ENCODE assay signal across 16 cellular contexts in genomic region chr17:44159519-44160210, GRCh38. TPM values are rescaled to one million over a fixed set of nuclear protein-coding genes. Genes with fewer than 3 reads are reported as not detected.
A peak's percentile ranks its signal among the peaks of the same experiment; 100 is the strongest.
DNase-seq lines count a peak whose midpoint lies in the region; ATAC-seq, FAIRE-seq and TF ChIP-seq lines count a peak whose summit lies in the region.
"Had no signal": no experiment of that assay in that cellular context is flagged by ENCODE, and none has a peak within 500 bp of the region (broad histone marks: within the 10 kb centered on the region; RNA-seq: fewer than 3 reads in every experiment).

No MANE protein-coding gene starts in this region.

- no peaks in the 10 kb centered on the region for H3K4me1 Mint-ChIP-seq in activated CD8-positive, alpha-beta T cell treated with anti-CD3 and anti-CD28 coated beads for 36 hours (ENCODE audit: low read depth)
- peaks cover 5% of the 10 kb centered on the region for H3K4me1 Mint-ChIP-seq in activated CD8-positive, alpha-beta T cell treated with anti-CD3 and anti-CD28 coated beads, Interleukin-2, amount 10 ng/mL, durations not matched to agents 7 days and 5 days (ENCODE audit: low read depth)

- peak overlapping the region; percentile 33; a peak in 3 of 4 replicates for H3K9ac ChIP-seq in K562 (ENCODE audit: insufficient read depth in 1 of 2, low read depth in 2 of 2, low read length in 2 of 2)
- H3K9ac ChIP-seq: GM23248 had no signal

- H3K36me3 ChIP-seq in K562 (ENCODE audit: control insufficient read depth, insufficient read depth, low read length), result peaks cover 57% of the 10 kb centered on the region
- H3K36me3 ChIP-seq: upper lobe of left lung had no signal

- H3K27ac Mint-ChIP-seq in activated CD8-positive, alpha-beta T cell treated with anti-CD3 and anti-CD28 coated beads for 36 hours, result no peak overlapping the region
- no peak overlapping the region for H3K27ac Mint-ChIP-seq in activated CD8-positive, alpha-beta T cell treated with anti-CD3 and anti-CD28 coated beads, Interleukin-2, amount 10 ng/mL, durations not matched to agents 7 days and 5 days
- H3K27ac Mint-ChIP-seq: activated naive CD8-positive, alpha-beta T cell treated with anti-CD3 and anti-CD28 coated beads, Interleukin-2, amount 50 U/mL, for 24 hours had no signal

- H3K4me1 ChIP-seq in K562 (replicated peaks in 1 of 2; ENCODE audit: control insufficient read depth in 2 of 2, insufficient read depth in 2 of 2, low read length in 2 of 2), result peaks cover 20 to 24% of the 10 kb centered on the region in 2 experiments
- H3K4me1 ChIP-seq: esophagus squamous epithelium, upper lobe of left lung had no signal

- H3K4me3 Mint-ChIP-seq in activated CD8-positive, alpha-beta T cell treated with anti-CD3 and anti-CD28 coated beads for 36 hours, result no peak overlapping the region
- H3K4me3 Mint-ChIP-seq in activated CD8-positive, alpha-beta T cell treated with anti-CD3 and anti-CD28 coated beads, Interleukin-2, amount 10 ng/mL, durations not matched to agents 7 days and 5 days, result no peak overlapping the region
- H3K4me3 Mint-ChIP-seq: activated naive CD8-positive, alpha-beta T cell treated with anti-CD3 and anti-CD28 coated beads, Interleukin-2, amount 50 U/mL, for 24 hours had no signal

- peaks cover 14% of the 10 kb centered on the region for H3K36me3 Mint-ChIP-seq in activated CD8-positive, alpha-beta T cell treated with anti-CD3 and anti-CD28 coated beads for 36 hours (ENCODE audit: low read depth)
- H3K36me3 Mint-ChIP-seq in activated CD8-positive, alpha-beta T cell treated with anti-CD3 and anti-CD28 coated beads, Interleukin-2, amount 10 ng/mL, durations not matched to agents 7 days and 5 days (ENCODE audit: low read depth), result peaks cover 27% of the 10 kb centered on the region

- peak overlapping the region; percentile 79 for H3K27ac ChIP-seq in K562 (ENCODE audit: extremely low read depth, low read depth, low read length)
- H3K27ac ChIP-seq: esophagus squamous epithelium, GM23248, neutrophil, skin epidermis, upper lobe of left lung had no signal

- no peaks in the 10 kb centered on the region for H3K9me3 ChIP-seq in K562 (replicated peaks; ENCODE audit: control insufficient read depth, insufficient read depth, low read depth, low read length)
- H3K9me3 ChIP-seq: esophagus squamous epithelium, neutrophil, upper lobe of left lung had no signal

- no peak for ATAC-seq in activated CD8-positive, alpha-beta T cell treated with anti-CD3 and anti-CD28 coated beads for 36 hours
- no peak for ATAC-seq in activated CD8-positive, alpha-beta T cell treated with anti-CD3 and anti-CD28 coated beads, Interleukin-2, amount 10 ng/mL, durations not matched to agents 7 days and 5 days
- ATAC-seq in K562 (peak; percentile 96), GM21619 (IDR thresholded peaks at IDR 0.05; ENCODE audit: unreplicated experiment) (no peak), GM18868 (IDR thresholded peaks at IDR 0.05; ENCODE audit: unreplicated experiment) (no peak)
- ATAC-seq: activated naive CD8-positive, alpha-beta T cell treated with anti-CD3 and anti-CD28 coated beads, Interleukin-2, amount 50 U/mL, for 24 hours had no signal

- FAIRE-seq in K562 (lab: Jason Lieb, UNC), result peak; percentile 98
- FAIRE-seq: colon had no signal

- no peak for TF ChIP-seq CTCF in activated CD8-positive, alpha-beta T cell treated with anti-CD3 and anti-CD28 coated beads for 36 hours (IDR thresholded peaks at IDR 0.05)
- no peak for TF ChIP-seq CTCF in K562 (IDR thresholded peaks at IDR 0.05 in 2 of 3, conservative IDR thresholded peaks at IDR 0.05 in 1 of 3; ENCODE audit: insufficient read depth in 2 of 3, low read depth in 1 of 3, low read length in 3 of 3)

- POLR2A ChIA-PET in activated CD8-positive, alpha-beta T cell treated with anti-CD3 and anti-CD28 coated beads for 36 hours (lab: Charles Lee), result interaction anchor here (0.6 to 1.4 kb wide), 4 partner anchors 14 to 27 kb away, joined by 3 to 4 read pairs (median 3); partner anchors contain the start of gene TMUB2
- POLR2A ChIA-PET in activated CD8-positive, alpha-beta T cell treated with anti-CD3 and anti-CD28 coated beads, Interleukin-2, amount 10 ng/mL, durations not matched to agents 7 days and 5 days (lab: Charles Lee), result no interaction called here
- POLR2A ChIA-PET in K562 (lab: Yijun Ruan, JAX), result interaction anchor here (0.5 to 3.6 kb wide), 8 partner anchors 9 to 734 kb away, joined by 3 to 20 read pairs (median 3); no protein-coding TSS in a partner anchor

- peak overlapping the region; percentile 33; the same call in 1 of the 2 replicates for H2AFZ ChIP-seq in K562 (ENCODE audit: low read depth, low read length)
- H2AFZ ChIP-seq: GM23248 had no signal

- peak; percentile 32 for DNase-seq in activated CD8-positive, alpha-beta T cell treated with anti-CD3 and anti-CD28 coated beads for 36 hours
- DNase-seq in activated CD8-positive, alpha-beta T cell treated with anti-CD3 and anti-CD28 coated beads, Interleukin-2, amount 10 ng/mL, durations not matched to agents 7 days and 5 days, result no peak
- DNase-seq in OCI-M1 (lab: John Stamatoyannopoulos, UW) (peak; percentile 98), K562 (ENCODE audit: extremely low read depth in 1 of 4, low spot score in 3 of 4) (peak; percentile 45 to 90 (median 52)), NCI-H82 (lab: John Stamatoyannopoulos, UW) (no peak)
- DNase-seq in stimulated activated CD4-positive, alpha-beta T cell treated with anti-CD3 and anti-CD28 coated beads, Interleukin-2, amount 100 ng/mL, for 24 hours, result peak; percentile 22 to 34
- DNase-seq: activated naive CD8-positive, alpha-beta T cell treated with anti-CD3 and anti-CD28 coated beads, Interleukin-2, amount 50 U/mL, for 24 hours; DMS53; esophagus squamous epithelium; GM23248; upper lobe of left lung had no signal

- CTCF ChIA-PET in activated CD8-positive, alpha-beta T cell treated with anti-CD3 and anti-CD28 coated beads for 36 hours (lab: Charles Lee), result interaction anchor here (0.5 to 2.0 kb wide), 3 partner anchors 9 to 171 kb away, joined by 3 to 9 read pairs (median 4); no protein-coding TSS in a partner anchor
- CTCF ChIA-PET in activated CD8-positive, alpha-beta T cell treated with anti-CD3 and anti-CD28 coated beads, Interleukin-2, amount 10 ng/mL, durations not matched to agents 7 days and 5 days (lab: Charles Lee), result interaction anchor here (1.6 kb wide), 1 partner anchor 9 kb away, joined by 6 read pairs; no protein-coding TSS in a partner anchor
- CTCF ChIA-PET in K562 (lab: Yijun Ruan, JAX; ENCODE audit: low intra/inter-chr PET ratio), result no interaction called here

- TSS peak; percentile 31 for BruUV-seq in K562 (replicated peaks; lab: Mats Ljungman, UMichigan)

- no peaks in the 10 kb centered on the region for H3K9me3 Mint-ChIP-seq in activated CD8-positive, alpha-beta T cell treated with anti-CD3 and anti-CD28 coated beads for 36 hours
- no peaks in the 10 kb centered on the region for H3K9me3 Mint-ChIP-seq in activated CD8-positive, alpha-beta T cell treated with anti-CD3 and anti-CD28 coated beads, Interleukin-2, amount 10 ng/mL, durations not matched to agents 7 days and 5 days (ENCODE audit: insufficient read depth)
- H3K9me3 Mint-ChIP-seq: activated naive CD8-positive, alpha-beta T cell treated with anti-CD3 and anti-CD28 coated beads, Interleukin-2, amount 50 U/mL, for 24 hours had no signal

- H3K4me3 ChIP-seq in K562, result no peak overlapping the region
- H3K4me3 ChIP-seq: esophagus squamous epithelium, GM23248, skin epidermis, upper lobe of left lung had no signal

- H3K79me2 ChIP-seq in K562 (ENCODE audit: control insufficient read depth, insufficient read depth, low read length), result no peaks in the 10 kb centered on the region

- H3K4me2 ChIP-seq in K562 (ENCODE audit: insufficient read depth, low read length), result peak overlapping the region; percentile 50

- intact Hi-C loops in activated CD8-positive, alpha-beta T cell treated with anti-CD3 and anti-CD28 coated beads for 36 hours (cut with micrococcal nuclease), result no loop called here
- intact Hi-C loops in K562 (cut with micrococcal nuclease), result loop anchor here (10.0 kb wide), 1 partner anchor 145 kb away; the partner anchor contains the start of gene TMEM101

- no peaks in the 10 kb centered on the region for H4K20me1 ChIP-seq in K562 (replicated peaks; ENCODE audit: control insufficient read depth, insufficient read depth, low read length)

- H3K27me3 ChIP-seq in K562 (ENCODE audit: control insufficient read depth in 2 of 2, insufficient read depth in 2 of 2, low read length in 2 of 2), result no peaks in the 10 kb centered on the region
- H3K27me3 ChIP-seq: esophagus squamous epithelium, neutrophil, upper lobe of left lung had no signal

- TF ChIP-seq RAD21 in K562 (CRISPR knock-in tag; conservative IDR thresholded peaks at IDR 0.05 in 1 of 2, IDR thresholded peaks at IDR 0.05 in 1 of 2), result no peak

- peak; percentile 35; the same call in 1 of the 2 replicates for TF ChIP-seq EP300 in K562 (IDR thresholded peaks at IDR 0.05; ENCODE audit: low read length)

- under 1% methylated on average over 15 of the region's 15 CpGs for WGBS in K562 (ENCODE audit: insufficient coverage, low coverage, missing lambda C conversion rate)

- in situ Hi-C loops in K562 (cut with MboI), result no loop called here

- no peaks in the 10 kb centered on the region for H3K27me3 Mint-ChIP-seq in activated CD8-positive, alpha-beta T cell treated with anti-CD3 and anti-CD28 coated beads for 36 hours
- no peaks in the 10 kb centered on the region for H3K27me3 Mint-ChIP-seq in activated CD8-positive, alpha-beta T cell treated with anti-CD3 and anti-CD28 coated beads, Interleukin-2, amount 10 ng/mL, durations not matched to agents 7 days and 5 days (ENCODE audit: low read depth)
- H3K27me3 Mint-ChIP-seq: activated naive CD8-positive, alpha-beta T cell treated with anti-CD3 and anti-CD28 coated beads, Interleukin-2, amount 50 U/mL, for 24 hours had no signal

- TF ChIP-seq POLR2A in K562 (conservative IDR thresholded peaks at IDR 0.05), result no peak

- no peaks in the 10 kb centered on the region for H3K9me1 ChIP-seq in K562 (ENCODE audit: control insufficient read depth, insufficient read depth, low read length)

RNA-seq across cellular contexts. Expression of gene ASB16, which starts 10.8 kb away (rescaled TPM):
- total RNA-seq in activated CD8-positive, alpha-beta T cell treated with anti-CD3 and anti-CD28 coated beads for 36 hours, result under 1 TPM; 0.18 to 0.27 TPM
- total RNA-seq in activated CD8-positive, alpha-beta T cell treated with anti-CD3 and anti-CD28 coated beads, Interleukin-2, amount 10 ng/mL, durations not matched to agents 7 days and 5 days, result under 1 TPM; 0.26 to 0.42 TPM
- total RNA-seq in K562 (2011; cell fraction: chromatin; rRNA removed; ENCODE audit: low replicate concordance), result 0.44 TPM in 1 of 2 replicates, not detected in the other
- 0.33 and 0.39 TPM in 2 replicates for total RNA-seq in K562 (2011; cell fraction: nucleolus; rRNA removed)
- total RNA-seq in K562 (2011; cell fraction: nucleoplasm; rRNA removed), result 0.31 TPM in 1 of 2 replicates, not detected in the other
- total RNA-seq in K562 (2014; rRNA removed) (not detected in 2 replicates), K562 (2014; rRNA removed; fragmentation: Illumina TruSeq; extraction: Trizol) (not detected in 2 replicates), K562 (2015; rRNA removed; fragmentation: Illumina TruSeq; extraction: Trizol) (not detected in 2 replicates), K562 (2021) (not detected in 2 replicates)
- polyA plus RNA-seq in K562 (2011; rRNA removed) (0.07 and 0.14 TPM in 2 replicates), K562 (2014; fragmentation: Illumina TruSeq; extraction: Trizol) (not detected in 2 replicates), K562 (2014; fragmentation: Nextera tagmentation; extraction: Ambion mirVana) (under 1 TPM in 1 of 2 experiments, not detected in 1; 0.03 TPM), K562 (2014; rRNA removed) (0.23 TPM in 1 of 2 replicates, not detected in the other)
- 0.03 and 0.04 TPM in 2 replicates for polyA plus RNA-seq in K562 (2011; cell fraction: cytosol; rRNA removed)
- 0.07 and 0.24 TPM in 2 replicates for polyA plus RNA-seq in K562 (2011; cell fraction: nucleus; rRNA removed)
- polyA plus RNA-seq in K562 (2012), result 1.0 and 1.8 TPM in 2 replicates
- polyA minus RNA-seq in K562 (2011; rRNA and poly(A)+ RNA removed), result not detected in 2 replicates
- not detected in 2 replicates for polyA minus RNA-seq in K562 (2011; cell fraction: cytosol; rRNA and poly(A)+ RNA removed)
- not detected in 2 replicates for polyA minus RNA-seq in K562 (2011; cell fraction: nucleus; rRNA and poly(A)+ RNA removed)
- total RNA-seq: GM23248 had no signal

RNA-seq across cellular contexts. Expression of gene HROB, which starts 17.9 kb away (rescaled TPM):
- total RNA-seq in activated CD8-positive, alpha-beta T cell treated with anti-CD3 and anti-CD28 coated beads for 36 hours, result 10 to 100 TPM; 16.8 to 17.9 TPM
- 10 to 100 TPM; 16.4 to 18.0 TPM for total RNA-seq in activated CD8-positive, alpha-beta T cell treated with anti-CD3 and anti-CD28 coated beads, Interleukin-2, amount 10 ng/mL, durations not matched to agents 7 days and 5 days
- 57.8 and 130 TPM in 2 replicates for total RNA-seq in K562 (2011; cell fraction: chromatin; rRNA removed; ENCODE audit: low replicate concordance)
- 60.3 and 68.5 TPM in 2 replicates for total RNA-seq in K562 (2011; cell fraction: nucleolus; rRNA removed)
- 45.9 and 50.4 TPM in 2 replicates for total RNA-seq in K562 (2011; cell fraction: nucleoplasm; rRNA removed)
- 10.4 and 15.0 TPM in 2 replicates for total RNA-seq in K562 (2014; rRNA removed)
- total RNA-seq in K562 (2014; rRNA removed; fragmentation: Illumina TruSeq; extraction: Trizol), result 7.1 and 9.3 TPM in 2 replicates
- total RNA-seq in K562 (2015; rRNA removed; fragmentation: Illumina TruSeq; extraction: Trizol), result 9.6 and 9.8 TPM in 2 replicates
- total RNA-seq in K562 (2021), result 17.5 and 20.1 TPM in 2 replicates
- polyA plus RNA-seq in K562 (2011; rRNA removed), result 11.9 and 25.9 TPM in 2 replicates
- 22.0 and 24.6 TPM in 2 replicates for polyA plus RNA-seq in K562 (2011; cell fraction: cytosol; rRNA removed)
- 34.5 and 44.9 TPM in 2 replicates for polyA plus RNA-seq in K562 (2011; cell fraction: nucleus; rRNA removed)
- polyA plus RNA-seq in K562 (2012), result 11.8 and 18.1 TPM in 2 replicates
- polyA plus RNA-seq in K562 (2014; fragmentation: Illumina TruSeq; extraction: Trizol), result 18.9 and 19.5 TPM in 2 replicates
- 1 to 10 TPM; 6.6 to 6.7 TPM for polyA plus RNA-seq in K562 (2014; fragmentation: Nextera tagmentation; extraction: Ambion mirVana)
- polyA plus RNA-seq in K562 (2014; rRNA removed), result 10.6 and 13.5 TPM in 2 replicates
- polyA minus RNA-seq in K562 (2011; rRNA and poly(A)+ RNA removed), result 21.5 and 22.0 TPM in 2 replicates
- polyA minus RNA-seq in K562 (2011; cell fraction: cytosol; rRNA and poly(A)+ RNA removed), result 15.9 and 16.5 TPM in 2 replicates
- 10.0 and 13.3 TPM in 2 replicates for polyA minus RNA-seq in K562 (2011; cell fraction: nucleus; rRNA and poly(A)+ RNA removed)

RNA-seq across cellular contexts. Expression of gene TMUB2, which starts 27.1 kb away (rescaled TPM):
- total RNA-seq in activated CD8-positive, alpha-beta T cell treated with anti-CD3 and anti-CD28 coated beads for 36 hours, result 10 to 100 TPM; 17.5 TPM
- 10 to 100 TPM; 26.7 to 27.9 TPM for total RNA-seq in activated CD8-positive, alpha-beta T cell treated with anti-CD3 and anti-CD28 coated beads, Interleukin-2, amount 10 ng/mL, durations not matched to agents 7 days and 5 days
- total RNA-seq in K562 (2011; cell fraction: chromatin; rRNA removed; ENCODE audit: low replicate concordance), result 38.1 and 99.8 TPM in 2 replicates
- 73.8 and 91.2 TPM in 2 replicates for total RNA-seq in K562 (2011; cell fraction: nucleolus; rRNA removed)
- 60.6 and 66.9 TPM in 2 replicates for total RNA-seq in K562 (2011; cell fraction: nucleoplasm; rRNA removed)
- total RNA-seq in K562 (2014; rRNA removed) (16.3 and 25.4 TPM in 2 replicates), K562 (2014; rRNA removed; fragmentation: Illumina TruSeq; extraction: Trizol) (8.4 and 9.7 TPM in 2 replicates), K562 (2015; rRNA removed; fragmentation: Illumina TruSeq; extraction: Trizol) (15.6 and 15.8 TPM in 2 replicates), K562 (2021) (20.3 and 21.1 TPM in 2 replicates)
- polyA plus RNA-seq in K562 (2011; rRNA removed) (24.1 and 29.5 TPM in 2 replicates), K562 (2014; fragmentation: Illumina TruSeq; extraction: Trizol) (24.0 and 26.8 TPM in 2 replicates), K562 (2014; fragmentation: Nextera tagmentation; extraction: Ambion mirVana) (1 to 10 TPM; 4.1 to 6.2 TPM), K562 (2014; rRNA removed) (27.3 and 29.8 TPM in 2 replicates)
- polyA plus RNA-seq in K562 (2011; cell fraction: cytosol; rRNA removed), result 31.6 and 38.9 TPM in 2 replicates
- polyA plus RNA-seq in K562 (2011; cell fraction: nucleus; rRNA removed), result 115 and 122 TPM in 2 replicates
- polyA plus RNA-seq in K562 (2012), result 20.3 and 28.3 TPM in 2 replicates
- polyA minus RNA-seq in K562 (2011; rRNA and poly(A)+ RNA removed), result 10.3 and 12.0 TPM in 2 replicates
- polyA minus RNA-seq in K562 (2011; cell fraction: cytosol; rRNA and poly(A)+ RNA removed), result 7.9 and 10.4 TPM in 2 replicates
- 13.3 and 18.0 TPM in 2 replicates for polyA minus RNA-seq in K562 (2011; cell fraction: nucleus; rRNA and poly(A)+ RNA removed)

RNA-seq across cellular contexts. Expression of gene HDAC5, which starts 36.2 kb away (rescaled TPM):
- total RNA-seq in activated CD8-positive, alpha-beta T cell treated with anti-CD3 and anti-CD28 coated beads for 36 hours, result 10 to 100 TPM; 19.1 to 19.3 TPM
- total RNA-seq in activated CD8-positive, alpha-beta T cell treated with anti-CD3 and anti-CD28 coated beads, Interleukin-2, amount 10 ng/mL, durations not matched to agents 7 days and 5 days, result 10 to 100 TPM; 24.0 to 24.9 TPM
- total RNA-seq in K562 (2011; cell fraction: chromatin; rRNA removed; ENCODE audit: low replicate concordance), result 27.5 and 79.4 TPM in 2 replicates
- total RNA-seq in K562 (2011; cell fraction: nucleolus; rRNA removed), result 54.3 and 56.9 TPM in 2 replicates
- total RNA-seq in K562 (2011; cell fraction: nucleoplasm; rRNA removed), result 39.6 and 46.3 TPM in 2 replicates
- total RNA-seq in K562 (2014; rRNA removed), result 26.2 and 29.6 TPM in 2 replicates
- total RNA-seq in K562 (2014; rRNA removed; fragmentation: Illumina TruSeq; extraction: Trizol), result 4.7 and 6.5 TPM in 2 replicates
- total RNA-seq in K562 (2015; rRNA removed; fragmentation: Illumina TruSeq; extraction: Trizol), result 8.0 and 8.7 TPM in 2 replicates
- 23.1 and 25.1 TPM in 2 replicates for total RNA-seq in K562 (2021)
- polyA plus RNA-seq in K562 (2011; rRNA removed), result 24.0 and 36.0 TPM in 2 replicates
- polyA plus RNA-seq in K562 (2011; cell fraction: cytosol; rRNA removed), result 31.1 and 42.9 TPM in 2 replicates
- 34.0 and 43.6 TPM in 2 replicates for polyA plus RNA-seq in K562 (2011; cell fraction: nucleus; rRNA removed)
- polyA plus RNA-seq in K562 (2012), result 18.3 and 32.1 TPM in 2 replicates
- 16.4 and 20.5 TPM in 2 replicates for polyA plus RNA-seq in K562 (2014; fragmentation: Illumina TruSeq; extraction: Trizol)
- polyA plus RNA-seq in K562 (2014; fragmentation: Nextera tagmentation; extraction: Ambion mirVana), result under 1 TPM; 0.45 to 0.73 TPM
- polyA plus RNA-seq in K562 (2014; rRNA removed), result 18.6 and 20.2 TPM in 2 replicates
- polyA minus RNA-seq in K562 (2011; rRNA and poly(A)+ RNA removed), result 17.7 and 29.2 TPM in 2 replicates
- 26.6 and 29.1 TPM in 2 replicates for polyA minus RNA-seq in K562 (2011; cell fraction: cytosol; rRNA and poly(A)+ RNA removed)
- 16.2 and 17.5 TPM in 2 replicates for polyA minus RNA-seq in K562 (2011; cell fraction: nucleus; rRNA and poly(A)+ RNA removed)

RNA-seq across cellular contexts. Expression of gene ATXN7L3, which starts 40.0 kb away (rescaled TPM):
- 10 to 100 TPM; 58.1 to 62.3 TPM for total RNA-seq in activated CD8-positive, alpha-beta T cell treated with anti-CD3 and anti-CD28 coated beads for 36 hours
- total RNA-seq in activated CD8-positive, alpha-beta T cell treated with anti-CD3 and anti-CD28 coated beads, Interleukin-2, amount 10 ng/mL, durations not matched to agents 7 days and 5 days, result 100 to 1,000 TPM; 116 to 120 TPM
- total RNA-seq in K562 (2011; cell fraction: chromatin; rRNA removed; ENCODE audit: low replicate concordance), result 51.6 and 129 TPM in 2 replicates
- 62.6 and 75.4 TPM in 2 replicates for total RNA-seq in K562 (2011; cell fraction: nucleolus; rRNA removed)
- 53.1 and 57.1 TPM in 2 replicates for total RNA-seq in K562 (2011; cell fraction: nucleoplasm; rRNA removed)
- total RNA-seq in K562 (2014; rRNA removed) (37.9 and 39.0 TPM in 2 replicates), K562 (2014; rRNA removed; fragmentation: Illumina TruSeq; extraction: Trizol) (22.7 and 23.9 TPM in 2 replicates), K562 (2015; rRNA removed; fragmentation: Illumina TruSeq; extraction: Trizol) (30.5 and 30.9 TPM in 2 replicates), K562 (2021) (56.4 and 66.1 TPM in 2 replicates)
- polyA plus RNA-seq in K562 (2011; rRNA removed) (31.5 and 33.2 TPM in 2 replicates), K562 (2014; fragmentation: Illumina TruSeq; extraction: Trizol) (39.1 and 39.4 TPM in 2 replicates), K562 (2014; fragmentation: Nextera tagmentation; extraction: Ambion mirVana) (under 1 TPM; 0.62 to 0.90 TPM), K562 (2014; rRNA removed) (34.9 and 45.5 TPM in 2 replicates)
- polyA plus RNA-seq in K562 (2011; cell fraction: cytosol; rRNA removed), result 36.0 and 37.1 TPM in 2 replicates
- polyA plus RNA-seq in K562 (2011; cell fraction: nucleus; rRNA removed), result 79.2 and 91.4 TPM in 2 replicates
- 32.1 and 40.8 TPM in 2 replicates for polyA plus RNA-seq in K562 (2012)
- 42.8 and 44.3 TPM in 2 replicates for polyA minus RNA-seq in K562 (2011; rRNA and poly(A)+ RNA removed)
- polyA minus RNA-seq in K562 (2011; cell fraction: cytosol; rRNA and poly(A)+ RNA removed), result 17.8 and 23.8 TPM in 2 replicates
- polyA minus RNA-seq in K562 (2011; cell fraction: nucleus; rRNA and poly(A)+ RNA removed), result 35.0 and 46.0 TPM in 2 replicates

Comparison
In these comparisons a context has a peak if more than half of its experiments do, and no peak if none do; other contexts are left out.
1. DNase-seq: peak in activated CD8-positive, alpha-beta T cell treated with anti-CD3 and anti-CD28 coated beads for 36 hours (single experiment), OCI-M1 (single experiment), K562 (4 of 4) and stimulated activated CD4-positive, alpha-beta T cell treated with anti-CD3 and anti-CD28 coated beads, Interleukin-2, amount 100 ng/mL, for 24 hours (2 of 2); none in activated CD8-positive, alpha-beta T cell treated with anti-CD3 and anti-CD28 coated beads, Interleukin-2, amount 10 ng/mL, durations not matched to agents 7 days and 5 days (single experiment) and NCI-H82 (single experiment).